In the genomic region with DNA sequence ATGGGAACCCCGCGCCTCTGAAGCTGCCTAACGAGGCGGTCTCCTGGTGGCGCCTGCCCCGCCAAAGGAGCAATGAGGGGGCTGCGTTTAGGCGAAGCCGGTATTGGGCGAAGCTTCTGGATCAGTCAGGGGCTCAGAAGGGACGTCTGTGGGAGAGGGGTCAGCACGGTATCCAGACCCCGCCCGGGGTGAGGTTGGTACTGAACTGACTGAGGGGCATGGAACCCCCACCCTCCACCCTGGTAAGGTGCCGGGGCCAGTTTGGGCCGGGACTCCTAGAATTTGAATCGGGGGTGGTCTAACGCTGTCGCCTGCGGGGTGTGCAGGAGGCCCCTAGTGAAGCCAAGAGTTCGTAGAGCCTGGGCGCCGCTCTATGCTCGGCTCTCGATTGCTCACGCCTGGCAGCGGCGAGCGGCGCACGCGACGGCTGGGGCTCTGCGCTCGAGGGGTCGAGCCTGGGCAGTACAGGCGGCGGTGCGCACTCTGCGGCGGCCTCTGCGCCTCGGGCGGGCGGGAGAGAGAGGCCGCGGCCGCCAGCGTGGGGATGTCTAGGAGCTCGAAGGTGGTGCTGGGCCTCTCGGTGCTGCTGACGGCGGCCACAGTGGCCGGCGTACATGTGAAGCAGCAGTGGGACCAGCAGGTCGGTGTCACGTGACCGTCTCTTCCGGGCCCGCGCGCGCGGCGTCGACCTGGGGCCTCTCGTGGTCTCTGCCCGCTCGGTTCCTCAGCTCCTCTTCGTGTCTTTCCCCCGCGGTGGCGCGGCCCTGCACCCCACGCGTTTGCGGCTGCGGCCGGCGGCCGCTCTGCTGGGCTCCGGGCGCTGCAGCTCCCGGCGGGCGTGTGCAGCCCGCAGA, we compare ENCODE assay signal across 7 cellular contexts.
A peak's percentile ranks its signal among the peaks of the same experiment; 100 is the strongest.
DNase-seq lines count a peak whose midpoint lies in the region; ATAC-seq and TF ChIP-seq lines count a peak whose summit lies in the region.

A gene with protein sequence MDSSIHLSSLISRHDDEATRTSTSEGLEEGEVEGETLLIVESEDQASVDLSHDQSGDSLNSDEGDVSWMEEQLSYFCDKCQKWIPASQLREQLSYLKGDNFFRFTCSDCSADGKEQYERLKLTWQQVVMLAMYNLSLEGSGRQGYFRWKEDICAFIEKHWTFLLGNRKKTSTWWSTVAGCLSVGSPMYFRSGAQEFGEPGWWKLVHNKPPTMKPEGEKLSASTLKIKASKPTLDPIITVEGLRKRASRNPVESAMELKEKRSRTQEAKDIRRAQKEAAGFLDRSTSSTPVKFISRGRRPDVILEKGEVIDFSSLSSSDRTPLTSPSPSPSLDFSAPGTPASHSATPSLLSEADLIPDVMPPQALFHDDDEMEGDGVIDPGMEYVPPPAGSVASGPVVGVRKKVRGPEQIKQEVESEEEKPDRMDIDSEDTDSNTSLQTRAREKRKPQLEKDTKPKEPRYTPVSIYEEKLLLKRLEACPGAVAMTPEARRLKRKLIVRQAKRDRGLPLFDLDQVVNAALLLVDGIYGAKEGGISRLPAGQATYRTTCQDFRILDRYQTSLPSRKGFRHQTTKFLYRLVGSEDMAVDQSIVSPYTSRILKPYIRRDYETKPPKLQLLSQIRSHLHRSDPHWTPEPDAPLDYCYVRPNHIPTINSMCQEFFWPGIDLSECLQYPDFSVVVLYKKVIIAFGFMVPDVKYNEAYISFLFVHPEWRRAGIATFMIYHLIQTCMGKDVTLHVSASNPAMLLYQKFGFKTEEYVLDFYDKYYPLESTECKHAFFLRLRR (plus strand): TSS at position 452 of the 854 bp plus-strand sequence. CDS start 4,798 bp downstream, outside the sequence.
A gene with protein sequence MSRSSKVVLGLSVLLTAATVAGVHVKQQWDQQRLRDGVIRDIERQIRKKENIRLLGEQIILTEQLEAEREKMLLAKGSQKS (plus strand): TSS at position 452 of the 854 bp plus-strand sequence. CDS start 93 bp downstream, at position 545.

- no peak for TF ChIP-seq CTCF in retinal pigment epithelial cell (conservative IDR thresholded peaks at IDR 0.05; ENCODE audit: low read depth, low read length)

- DNase-seq in NCI-H2029 treated with DMSO at 0.1 percent for 48 hours (lab: John Stamatoyannopoulos, UW), result peak; percentile 51
- DNase-seq in T1000 (lab: John Stamatoyannopoulos, UW), result peak; percentile 79
- peak; percentile 98 for DNase-seq in astrocyte of the hippocampus (ENCODE audit: low read depth, low spot score)
- peak; percentile 58 to 97 (median 85) for DNase-seq in hypothalamus (lab: John Stamatoyannopoulos, UW)
- DNase-seq in retinal pigment epithelial cell (ENCODE audit: low read depth), result peak; percentile 79

- H3K4me3 ChIP-seq in retinal pigment epithelial cell (ENCODE audit: low read length), result peak within 1 kb of the TSS; percentile 90

- ATAC-seq in GM18508 (IDR thresholded peaks at IDR 0.05; ENCODE audit: insufficient read depth, unreplicated experiment), result peak; percentile 75
- ATAC-seq in HG02943 (IDR thresholded peaks at IDR 0.05; ENCODE audit: low read depth, unreplicated experiment), result peak; percentile 79

Comparison
In these comparisons a context has a peak if more than half of its experiments do, and no peak if none do; other contexts are left out.
1. Peak in every context shown above with its lines: DNase-seq, ATAC-seq and H3K4me3 ChIP-seq.